In the genomic region with DNA sequence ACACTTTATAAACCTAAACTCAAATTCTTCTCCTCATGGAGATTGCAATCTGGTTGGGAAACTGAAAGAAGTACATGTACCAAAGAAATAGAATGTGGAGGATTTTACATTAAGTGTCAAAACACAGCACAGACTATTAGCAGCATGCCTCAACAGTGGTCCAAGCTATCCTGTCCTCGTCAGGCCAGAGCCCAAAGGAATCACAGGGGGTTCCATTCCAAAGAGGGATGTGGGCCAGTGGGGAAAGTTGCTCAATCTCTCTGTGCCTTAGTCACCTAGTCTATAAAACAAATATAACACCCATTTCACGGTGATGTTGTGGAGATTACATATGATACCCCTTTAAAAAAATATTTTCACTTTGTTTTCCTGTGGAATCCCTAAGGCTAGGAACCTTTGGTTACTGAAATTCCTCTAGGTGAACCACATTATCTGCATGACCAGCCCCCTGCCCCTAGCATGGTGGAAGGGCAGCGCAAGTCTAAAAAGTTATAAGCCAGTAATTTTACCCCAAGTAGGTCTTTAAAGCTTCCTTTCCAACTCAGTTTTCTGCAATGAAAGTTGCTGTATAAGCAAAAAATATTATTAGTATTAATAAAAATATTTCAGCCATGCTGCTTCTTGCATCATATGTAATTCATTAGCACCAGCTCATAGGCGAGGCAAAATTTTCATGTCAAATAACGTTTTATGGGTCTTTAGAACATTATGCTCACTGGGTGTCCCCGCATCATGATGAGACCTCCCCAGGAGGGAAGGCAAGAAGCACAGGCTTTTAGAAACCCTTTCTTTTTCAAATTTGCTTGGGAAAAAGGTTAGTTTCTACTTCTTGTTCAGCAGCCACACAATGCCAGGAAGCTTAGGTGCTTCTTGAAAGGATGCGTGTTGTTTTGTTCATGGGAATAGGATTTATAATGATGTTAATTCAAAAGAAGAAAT, we compare ENCODE assay signal across 18 cellular contexts.
"Had no signal": no experiment of that assay in that cellular context is flagged by ENCODE, and none has a peak within 500 bp of the region (broad histone marks: within the 10 kb centered on the region; RNA-seq: fewer than 3 reads in every experiment).

No MANE protein-coding gene starts in this region.

- DNase-seq: activated B cell treated with CpG ODN at 0.5 μM for 24 hours; activated CD4-positive, alpha-beta T cell treated with anti-CD3 and anti-CD28 coated beads for 1 hour; activated CD4-positive, alpha-beta T cell treated with anti-CD3 and anti-CD28 coated beads, Interleukin-2, amount 10 ng/mL, durations not matched to agents 24 days and 14 days; activated CD4-positive, alpha-beta T cell treated with anti-CD3 and anti-CD28 coated beads, Interleukin-2, amount 50 U/mL, for 48 hours; activated CD8-positive, alpha-beta memory T cell treated with anti-CD3 and anti-CD28 coated beads, Interleukin-2, amount 10 ng/mL, durations not matched to agents 7 days and 5 days; activated effector memory CD4-positive, alpha-beta T cell treated with anti-CD3 and anti-CD28 coated beads, Interleukin-2, amount 50 U/mL, for 16 hours; activated naive CD4-positive, alpha-beta T cell treated with anti-CD3 and anti-CD28 coated beads for 36 hours; activated T-cell treated with anti-CD3 and anti-CD28 coated beads, Interleukin-2, amount 50 U/mL, for 24 hours; amygdala; NCI-H1105; NCI-H1436; NCI-H187; NCI-H2081; NCI-H446; PC-3; SHP77 treated with DMSO at 0.1 percent for 48 hours; T-helper 17 cell; T-helper 9 cell had no signal

- ATAC-seq: activated CD8-positive, alpha-beta memory T cell treated with anti-CD3 and anti-CD28 coated beads, Interleukin-2, amount 10 ng/mL, durations not matched to agents 7 days and 5 days; PC-3; T-helper 17 cell had no signal
